ENCODE assay signal across 22 cellular contexts in the genomic region with DNA sequence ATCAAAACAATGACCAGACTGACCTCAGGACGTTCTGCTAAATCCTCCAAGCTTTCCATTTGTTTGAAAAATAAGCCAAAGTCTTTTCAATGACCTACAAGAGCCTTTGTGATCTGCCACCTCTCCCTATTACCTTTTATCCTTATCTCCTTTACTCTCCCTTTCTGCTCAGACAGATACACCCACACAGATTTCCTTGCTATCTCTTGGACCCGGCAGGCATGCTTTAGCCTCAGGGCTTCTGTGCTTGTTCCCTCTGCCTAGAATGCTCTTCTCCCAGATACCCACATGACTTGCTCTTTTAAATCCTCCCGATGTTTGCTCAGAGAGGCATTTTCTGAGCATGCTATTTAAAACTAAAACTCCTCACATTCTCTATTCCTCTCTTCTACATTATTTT. TPM values are rescaled to one million over a fixed set of nuclear protein-coding genes. Genes with fewer than 3 reads are reported as not detected.
DNase-seq lines count a peak whose midpoint lies in the region; ATAC-seq, FAIRE-seq and TF ChIP-seq lines count a peak whose summit lies in the region.
"Had no signal": no experiment of that assay in that cellular context is flagged by ENCODE, and none has a peak within 500 bp of the region (broad histone marks: within the 10 kb centered on the region; RNA-seq: fewer than 3 reads in every experiment).

No MANE protein-coding gene starts in this region.

- H2AFZ ChIP-seq in K562 (ENCODE audit: low read depth, low read length) (no peak overlapping the region), neural progenitor cell (replicated peaks) (peak overlapping the region; percentile 11), PC-9 (no peak overlapping the region)

- CTCF ChIA-PET in K562 (lab: Yijun Ruan, JAX; ENCODE audit: low intra/inter-chr PET ratio): no interaction called here
- CTCF ChIA-PET in PC-9 (lab: Charles Lee): no interaction called here

- H3K4me1 Mint-ChIP-seq in neural progenitor cell: no peaks in the 10 kb centered on the region
- H3K4me1 Mint-ChIP-seq: CD4-positive, alpha-beta memory T cell; IgD-negative memory B cell had no signal

- H3K4me1 ChIP-seq in K562 (replicated peaks in 1 of 2; ENCODE audit: control insufficient read depth in 2 of 2, insufficient read depth in 2 of 2, low read length in 2 of 2) (peaks cover 5 to 17% of the 10 kb centered on the region in 2 experiments; a peak in 3 of 5 replicates), neural progenitor cell (peaks cover 8% of the 10 kb centered on the region), PC-9 (replicated peaks; ENCODE audit: insufficient read depth) (0 out of 2 replicates have a peak, but pooled peaks cover 6% of the 10 kb centered on the region), ovary (ENCODE audit: insufficient read depth) (no peaks in the 10 kb centered on the region)
- H3K4me1 ChIP-seq: BLaER1, SJCRH30 had no signal

- H3K9me1 ChIP-seq in K562 (ENCODE audit: control insufficient read depth, insufficient read depth, low read length): no peaks in the 10 kb centered on the region

- no peaks in the 10 kb centered on the region for H3K27me3 Mint-ChIP-seq in neural progenitor cell (ENCODE audit: insufficient read depth, low read depth)
- H3K27me3 Mint-ChIP-seq: IgD-negative memory B cell had no signal

- ATAC-seq in K562: peak; percentile 79

- H3K9ac ChIP-seq in K562 (ENCODE audit: insufficient read depth in 1 of 2, low read depth in 2 of 2, low read length in 2 of 2): no peak overlapping the region
- no peak overlapping the region for H3K9ac ChIP-seq in neural progenitor cell
- H3K9ac ChIP-seq: BLaER1 had no signal

- TF ChIP-seq CTCF in K562 (IDR thresholded peaks at IDR 0.05 in 2 of 3, conservative IDR thresholded peaks at IDR 0.05 in 1 of 3; ENCODE audit: insufficient read depth in 2 of 3, low read depth in 1 of 3, low read length in 3 of 3) (no peak), neural progenitor cell (IDR thresholded peaks at IDR 0.05) (no peak), PC-9 (conservative IDR thresholded peaks at IDR 0.05) (no peak), ovary (IDR thresholded peaks at IDR 0.05) (no peak)

- intact Hi-C loops in K562 (cut with micrococcal nuclease): no loop called here
- intact Hi-C loops in PC-9 (cut with micrococcal nuclease; ENCODE audit: unreplicated experiment): no loop called here
- intact Hi-C loops in ovary (cut with DNase I): no loop called here

- no peaks in the 10 kb centered on the region for H3K36me3 Mint-ChIP-seq in neural progenitor cell
- H3K36me3 Mint-ChIP-seq: CD4-positive, alpha-beta memory T cell; IgD-negative memory B cell had no signal

- peak; percentile 77 for FAIRE-seq in K562 (lab: Jason Lieb, UNC)
- FAIRE-seq in RCC 7860 (lab: Jason Lieb, UNC): no peak
- FAIRE-seq: GM12891, HTR-8/SVneo had no signal

- no peaks in the 10 kb centered on the region for H3K36me3 ChIP-seq in K562 (ENCODE audit: control insufficient read depth, insufficient read depth, low read length)
- H3K36me3 ChIP-seq in neural progenitor cell: no peaks in the 10 kb centered on the region
- H3K36me3 ChIP-seq in PC-9 (ENCODE audit: low read depth): no peaks in the 10 kb centered on the region
- H3K36me3 ChIP-seq in ovary: no peaks in the 10 kb centered on the region
- H3K36me3 ChIP-seq: BLaER1, SJCRH30 had no signal

- no peak overlapping the region for H3K4me3 Mint-ChIP-seq in neural progenitor cell
- H3K4me3 Mint-ChIP-seq: CD4-positive, alpha-beta memory T cell; IgD-negative memory B cell had no signal

- peaks cover 2% of the 10 kb centered on the region for H3K9me3 Mint-ChIP-seq in neural progenitor cell

- no peaks in the 10 kb centered on the region for H3K27me3 ChIP-seq in K562 (ENCODE audit: control insufficient read depth in 2 of 2, insufficient read depth in 2 of 2, low read length in 2 of 2)
- no peaks in the 10 kb centered on the region for H3K27me3 ChIP-seq in neural progenitor cell
- H3K27me3 ChIP-seq in PC-9 (ENCODE audit: insufficient read depth, low read depth): no peaks in the 10 kb centered on the region
- no peaks in the 10 kb centered on the region for H3K27me3 ChIP-seq in ovary
- H3K27me3 ChIP-seq: BLaER1 had no signal

- H3K9me3 ChIP-seq in K562 (replicated peaks; ENCODE audit: control insufficient read depth, insufficient read depth, low read depth, low read length) (no peaks in the 10 kb centered on the region), neural progenitor cell (ENCODE audit: low read depth) (no peaks in the 10 kb centered on the region), PC-9 (ENCODE audit: insufficient read depth, low read depth) (no peaks in the 10 kb centered on the region), ovary (no peaks in the 10 kb centered on the region)
- H3K9me3 ChIP-seq: BLaER1, SJCRH30 had no signal

- no peaks in the 10 kb centered on the region for H3K79me2 ChIP-seq in K562 (ENCODE audit: control insufficient read depth, insufficient read depth, low read length)
- H3K79me2 ChIP-seq in neural progenitor cell (ENCODE audit: low read depth): no peaks in the 10 kb centered on the region
- H3K79me2 ChIP-seq in PC-9 (ENCODE audit: low read depth): no peaks in the 10 kb centered on the region

- DNase-seq in ELF-1 (ENCODE audit: low read depth, low spot score): peak; percentile 79
- peak; percentile 10 for DNase-seq in NCI-H146 treated with DMSO at 0.1 percent for 48 hours (lab: John Stamatoyannopoulos, UW; ENCODE audit: unreplicated experiment)
- DNase-seq in K562 (ENCODE audit: extremely low read depth in 1 of 4, low spot score in 3 of 4): peak; percentile 11 to 70 (median 22)
- no peak for DNase-seq in neural progenitor cell (ENCODE audit: low spot score)
- no peak for DNase-seq in RCC 7860 (ENCODE audit: low spot score)
- DNase-seq in PC-9: no peak
- no peak for DNase-seq in ovary
- DNase-seq: Calu3; CD4-positive, alpha-beta memory T cell; GOT3; Kasumi-1; MM.1S; NCI-H1092; NCI-H1694 treated with DMSO at 0.1 percent for 48 hours; NCI-H524; SJCRH30; SW 1271 had no signal

- POLR2A ChIA-PET in K562 (lab: Yijun Ruan, JAX) (interaction anchor here (2.2 kb wide), 1 partner anchor 9 kb away, joined by 7 read pairs; a partner anchor contains a TSS), PC-9 (lab: Charles Lee; ENCODE audit: unreplicated experiment) (no interaction called here)

- H3F3A ChIP-seq in neural progenitor cell (ENCODE audit: low read depth) (peaks cover 8% of the 10 kb centered on the region), PC-9 (ENCODE audit: insufficient read depth, low read depth) (no peaks in the 10 kb centered on the region)

- no peak overlapping the region for H3K27ac Mint-ChIP-seq in neural progenitor cell
- H3K27ac Mint-ChIP-seq: CD4-positive, alpha-beta memory T cell; IgD-negative memory B cell had no signal

- H3K4me2 ChIP-seq in K562 (ENCODE audit: insufficient read depth, low read length) (0 out of 2 replicates have a peak overlapping the region, but pooled peaks have one; percentile 0), neural progenitor cell (no peak overlapping the region), PC-9 (no peak overlapping the region)
- H3K4me2 ChIP-seq: BLaER1 had no signal

- in situ Hi-C loops in K562 (cut with MboI): no loop called here

- H3K27ac ChIP-seq in K562 (ENCODE audit: extremely low read depth, low read depth, low read length): no peak overlapping the region
- H3K27ac ChIP-seq in neural progenitor cell: no peak overlapping the region
- no peak overlapping the region for H3K27ac ChIP-seq in PC-9
- no peak overlapping the region for H3K27ac ChIP-seq in ovary
- H3K27ac ChIP-seq: BLaER1, SJCRH30 had no signal

- TF ChIP-seq POLR2A in K562 (conservative IDR thresholded peaks at IDR 0.05) (no peak), ovary (IDR thresholded peaks at IDR 0.05) (no peak)

- no peak overlapping the region for H3K4me3 ChIP-seq in K562
- no peak overlapping the region for H3K4me3 ChIP-seq in neural progenitor cell
- H3K4me3 ChIP-seq in PC-9: no peak overlapping the region
- H3K4me3 ChIP-seq in ovary: no peak overlapping the region
- H3K4me3 ChIP-seq: BLaER1, SJCRH30 had no signal

- H3K9me2 ChIP-seq in PC-9 (ENCODE audit: insufficient read depth): no peaks in the 10 kb centered on the region

- peak; percentile 69; the same call in 1 of the 2 replicates for TF ChIP-seq EP300 in K562 (IDR thresholded peaks at IDR 0.05; ENCODE audit: low read length)
- no peak for TF ChIP-seq EP300 in ovary (IDR thresholded peaks at IDR 0.05)

- BruUV-seq in K562 (replicated peaks; lab: Mats Ljungman, UMichigan) (no TSS peak), PC-9 (replicated peaks; lab: Mats Ljungman, UMichigan) (no TSS peak)

- TF ChIP-seq RAD21 in K562 (CRISPR knock-in tag; conservative IDR thresholded peaks at IDR 0.05 in 1 of 2, IDR thresholded peaks at IDR 0.05 in 1 of 2): no peak

- H4K20me1 ChIP-seq in K562 (replicated peaks; ENCODE audit: control insufficient read depth, insufficient read depth, low read length) (no peaks in the 10 kb centered on the region), neural progenitor cell (ENCODE audit: low read depth) (no peaks in the 10 kb centered on the region), PC-9 (ENCODE audit: insufficient read depth) (no peaks in the 10 kb centered on the region)
- H4K20me1 ChIP-seq: BLaER1 had no signal

- 0% methylated on average over 3 of the region's 3 CpGs for WGBS in K562 (ENCODE audit: insufficient coverage, low coverage, missing lambda C conversion rate)
- WGBS in ovary, 3 donors: 2 to 13% (median 6%) methylated on average over 3 of the region's 3 CpGs

TF ChIP-seq in K562, 482 proteins besides CTCF, POLR2A, EP300 and RAD21 (continues in another document):
- TF ChIP-seq PML (IDR thresholded peaks at IDR 0.05; ENCODE audit: low read length): peak; percentile 67

RNA-seq across cellular contexts. Expression of a gene that starts 8.9 kb away (rescaled TPM):
- 3.7 and 5.9 TPM in 2 replicates for total RNA-seq in K562 (2011; cell fraction: chromatin; rRNA removed; ENCODE audit: low replicate concordance)
- 1.3 and 3.4 TPM in 2 replicates for total RNA-seq in K562 (2011; cell fraction: nucleolus; rRNA removed)
- total RNA-seq in K562 (2011; cell fraction: nucleoplasm; rRNA removed): 4.6 and 7.0 TPM in 2 replicates
- total RNA-seq in K562 (2014; rRNA removed) (4.5 and 5.8 TPM in 2 replicates), K562 (2014; rRNA removed; fragmentation: Illumina TruSeq; extraction: Trizol) (12.3 and 15.0 TPM in 2 replicates), K562 (2015; rRNA removed; fragmentation: Illumina TruSeq; extraction: Trizol) (6.7 and 8.2 TPM in 2 replicates), K562 (2021) (9.4 and 11.6 TPM in 2 replicates), neural progenitor cell (ENCODE audit: low replicate concordance) (2.1 and 5.5 TPM in 2 replicates), PC-9 (2021) (17.2 and 24.3 TPM in 2 replicates), ovary (1 to 10 TPM in 3 of 7 donors, under 1 TPM in 4; 0.13 to 5.9 (median 0.60) TPM)
- polyA plus RNA-seq in K562 (2011; rRNA removed) (6.7 and 26.7 TPM in 2 replicates), K562 (2014; fragmentation: Illumina TruSeq; extraction: Trizol) (11.3 and 11.4 TPM in 2 replicates), K562 (2014; fragmentation: Nextera tagmentation; extraction: Ambion mirVana) (1 to 10 TPM; 4.6 to 5.6 TPM), K562 (2014; rRNA removed) (6.9 and 8.9 TPM in 2 replicates), ovary (1 to 10 TPM in 1 of 2 donors, under 1 TPM in 1; 0.35 to 1.7 TPM)
- polyA plus RNA-seq in K562 (2011; cell fraction: cytosol; rRNA removed): 1.6 and 15.0 TPM in 2 replicates
- polyA plus RNA-seq in K562 (2011; cell fraction: nucleus; rRNA removed): 2.0 and 14.5 TPM in 2 replicates
- 6.4 and 13.8 TPM in 2 replicates for polyA plus RNA-seq in K562 (2012)
- polyA minus RNA-seq in K562 (2011; rRNA and poly(A)+ RNA removed): 6.7 and 30.9 TPM in 2 replicates
- 4.1 and 12.1 TPM in 2 replicates for polyA minus RNA-seq in K562 (2011; cell fraction: cytosol; rRNA and poly(A)+ RNA removed)
- polyA minus RNA-seq in K562 (2011; cell fraction: nucleus; rRNA and poly(A)+ RNA removed): 0.81 and 6.9 TPM in 2 replicates
- total RNA-seq: A673; CD4-positive, alpha-beta memory T cell had no signal
- polyA plus RNA-seq: CD4-positive, alpha-beta memory T cell had no signal

Comparison
In these comparisons a context has a peak if more than half of its experiments do, and no peak if none do; other contexts are left out.
1. DNase-seq: peak in ELF-1 (single experiment), NCI-H146 treated with DMSO at 0.1 percent for 48 hours (single experiment) and K562 (4 of 4); none in neural progenitor cell (single experiment), RCC 7860 (single experiment), PC-9 (0 of 2) and ovary (0 of 5).